ENCODE assay signal across 8 cellular contexts in the genomic region with DNA sequence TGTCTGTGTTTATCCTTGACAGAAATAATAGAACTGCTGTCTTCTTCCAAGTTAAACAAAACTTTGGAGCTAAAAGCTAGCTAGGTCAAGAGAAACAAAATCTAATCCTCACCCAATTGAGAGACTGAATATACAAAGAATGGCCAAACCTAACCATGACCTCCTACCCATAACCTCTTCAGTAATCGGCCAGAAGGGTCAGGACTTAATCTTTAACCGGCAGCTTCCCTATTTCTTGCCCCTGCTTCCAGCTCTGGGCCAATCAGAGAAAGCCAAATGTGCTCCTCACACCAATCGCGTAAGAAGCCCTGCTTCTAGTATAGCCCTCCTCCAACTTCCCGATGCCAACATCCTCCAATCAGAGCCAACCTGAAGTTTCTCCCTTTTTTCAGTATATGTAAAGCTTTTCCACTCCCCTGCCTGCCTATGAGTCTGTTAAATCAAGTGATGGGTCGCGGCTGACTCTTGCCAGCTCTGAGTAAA. TPM values are rescaled to one million over a fixed set of nuclear protein-coding genes. Genes with fewer than 3 reads are reported as not detected.
A peak's percentile ranks its signal among the peaks of the same experiment; 100 is the strongest.
DNase-seq lines count a peak whose midpoint lies in the region; ATAC-seq and TF ChIP-seq lines count a peak whose summit lies in the region.

No MANE protein-coding gene starts in this region.

- peak; percentile 49 for ATAC-seq in HG03439 (IDR thresholded peaks at IDR 0.05; ENCODE audit: unreplicated experiment)
- peak; percentile 72 for ATAC-seq in stimulated activated naive CD8-positive, alpha-beta T cell treated with anti-CD3 and anti-CD28 coated beads, Interleukin-15, amount 100 ng/mL, for 72 hours

- peak overlapping the region; percentile 95 to 99 (median 99) for H3K4me3 Mint-ChIP-seq in nephron
- peak overlapping the region; percentile 97 to 99 for H3K4me3 Mint-ChIP-seq in stimulated activated naive CD8-positive, alpha-beta T cell treated with anti-CD3 and anti-CD28 coated beads, Interleukin-15, amount 100 ng/mL, for 72 hours

- peak overlapping the region; percentile 85 for H3K4me2 ChIP-seq in BLaER1

- H3K4me1 ChIP-seq in BLaER1: peaks cover 31% of the 10 kb centered on the region

- no peaks in the 10 kb centered on the region for H3K27me3 ChIP-seq in BLaER1

- H3K36me3 ChIP-seq in BLaER1: no peaks in the 10 kb centered on the region

- peak overlapping the region; percentile 100 for H3K27ac Mint-ChIP-seq in nephron
- peak overlapping the region; percentile 99 for H3K27ac Mint-ChIP-seq in stimulated activated naive CD8-positive, alpha-beta T cell treated with anti-CD3 and anti-CD28 coated beads, Interleukin-15, amount 100 ng/mL, for 72 hours

- H3K27me3 Mint-ChIP-seq in nephron (ENCODE audit: low read depth): no peaks in the 10 kb centered on the region
- no peaks in the 10 kb centered on the region for H3K27me3 Mint-ChIP-seq in stimulated activated naive CD8-positive, alpha-beta T cell treated with anti-CD3 and anti-CD28 coated beads, Interleukin-15, amount 100 ng/mL, for 72 hours

- peak overlapping the region; percentile 100 for H3K27ac ChIP-seq in BLaER1

- peak overlapping the region; percentile 100 for H3K9ac ChIP-seq in BLaER1

- H4K20me1 ChIP-seq in BLaER1: peaks cover 26% of the 10 kb centered on the region

- H3K9me3 ChIP-seq in BLaER1: no peaks in the 10 kb centered on the region

- TF ChIP-seq POLR2A in GM19193 (IDR thresholded peaks at IDR 0.05; ENCODE audit: extremely low read depth, insufficient read depth, insufficient read length): peak; percentile 75

- no peaks in the 10 kb centered on the region for H3K9me3 Mint-ChIP-seq in nephron
- no peaks in the 10 kb centered on the region for H3K9me3 Mint-ChIP-seq in stimulated activated naive CD8-positive, alpha-beta T cell treated with anti-CD3 and anti-CD28 coated beads, Interleukin-15, amount 100 ng/mL, for 72 hours

- H3K4me3 ChIP-seq in BLaER1 (peak overlapping the region; percentile 97), fibroblast of villous mesenchyme (ENCODE audit: low read depth, low read length) (peak overlapping the region; percentile 93)

- H3K4me1 Mint-ChIP-seq in nephron: peaks cover 18% of the 10 kb centered on the region
- peaks cover 15% of the 10 kb centered on the region for H3K4me1 Mint-ChIP-seq in stimulated activated naive CD8-positive, alpha-beta T cell treated with anti-CD3 and anti-CD28 coated beads, Interleukin-15, amount 100 ng/mL, for 72 hours

- TF ChIP-seq CTCF in fibroblast of villous mesenchyme (IDR thresholded peaks at IDR 0.05; ENCODE audit: insufficient read depth, low read depth, low read length) (no peak), nephron (IDR thresholded peaks at IDR 0.05; ENCODE audit: unreplicated experiment in 3 of 3) (no peak)

- peak; percentile 92 for DNase-seq in RPMI7951 (ENCODE audit: low read depth)
- DNase-seq in activated effector memory CD4-positive, alpha-beta T cell treated with anti-CD3 and anti-CD28 coated beads, Interleukin-2, amount 50 U/mL, for 16 hours: peak; percentile 85
- peak; percentile 92 for DNase-seq in fibroblast of villous mesenchyme (ENCODE audit: low read depth)
- peak; percentile 46 to 83 for DNase-seq in stimulated activated naive CD8-positive, alpha-beta T cell treated with anti-CD3 and anti-CD28 coated beads, Interleukin-15, amount 100 ng/mL, for 72 hours

- H3K36me3 Mint-ChIP-seq in nephron (ENCODE audit: low read depth): peaks cover 5% of the 10 kb centered on the region

RNA-seq across cellular contexts. Expression of a gene that starts 1.7 kb away (rescaled TPM):
- 41.4 and 45.2 TPM in 2 replicates for total RNA-seq in RPMI7951 (2014; rRNA removed; shearing (Covaris generic))
- 91.8 and 132 TPM in 2 replicates for total RNA-seq in fibroblast of villous mesenchyme

Comparison
In these comparisons a context has a peak if more than half of its experiments do, and no peak if none do; other contexts are left out.
1. Peak in every context shown above with its lines: DNase-seq, ATAC-seq, H3K4me3 ChIP-seq and H3K27ac ChIP-seq.